21 cellular contexts compared by ENCODE assay signal in genomic region chr16:3645108-3645503, GRCh38. TPM values are rescaled to one million over a fixed set of nuclear protein-coding genes. Genes with fewer than 3 reads are reported as not detected.
DNase-seq lines count a peak whose midpoint lies in the region; ATAC-seq and TF ChIP-seq lines count a peak whose summit lies in the region.
"Had no signal": no experiment of that assay in that cellular context is flagged by ENCODE, and none has a peak within 500 bp of the region (broad histone marks: within the 10 kb centered on the region; RNA-seq: fewer than 3 reads in every experiment).

No MANE protein-coding gene starts in this region.

- no peaks in the 10 kb centered on the region for H4K20me1 ChIP-seq in SK-N-SH (ENCODE audit: insufficient read depth)

- peaks cover 38% of the 10 kb centered on the region for H3K4me1 ChIP-seq in NT2/D1 (ENCODE audit: insufficient read depth, insufficient read length)
- peaks cover 24% of the 10 kb centered on the region for H3K4me1 ChIP-seq in iPS-18a (ENCODE audit: control insufficient read depth, low read depth, low read length)
- H3K4me1 ChIP-seq in SK-N-SH (ENCODE audit: control insufficient read depth in 1 of 2, insufficient read depth in 2 of 2, low read depth in 1 of 2, low read length in 1 of 2) = peaks cover 0 to 26% of the 10 kb centered on the region in 2 experiments; a peak in 1 of 4 replicates
- H3K4me1 ChIP-seq: breast epithelium, SJSA1, uterus had no signal

- TF ChIP-seq CTCF in AG04450 (IDR thresholded peaks at IDR 0.05; ENCODE audit: low read depth, low read length) (no peak), SK-N-SH (IDR thresholded peaks at IDR 0.05) (no peak)

- H3K27me3 ChIP-seq in AG04450 (ENCODE audit: control insufficient read depth, insufficient read depth, low read length) (no peaks in the 10 kb centered on the region), NT2/D1 (ENCODE audit: insufficient read depth, insufficient read length) (no peaks in the 10 kb centered on the region), iPS-18a (ENCODE audit: control insufficient read depth, insufficient read depth, low read length) (no peaks in the 10 kb centered on the region), SK-N-SH (ENCODE audit: insufficient read depth) (no peaks in the 10 kb centered on the region)
- H3K27me3 ChIP-seq: breast epithelium, dorsolateral prefrontal cortex, heart right ventricle, MG63, ovary, SJSA1, uterus had no signal

- no peak for ATAC-seq in HG03442 (IDR thresholded peaks at IDR 0.05; ENCODE audit: unreplicated experiment)
- no peak for ATAC-seq in GM21447 (IDR thresholded peaks at IDR 0.05; ENCODE audit: unreplicated experiment)
- ATAC-seq in HG02885 (IDR thresholded peaks at IDR 0.05; ENCODE audit: poor library complexity, unreplicated experiment) = no peak
- ATAC-seq: heart right ventricle had no signal

- DNase-seq in AG04450 (ENCODE audit: low read depth, low spot score) (no peak), NT2/D1 (ENCODE audit: low read depth, low spot score) (no peak), posterior vena cava (ENCODE audit: low spot score) (peak; percentile 14), SK-N-SH (no peak)
- DNase-seq: activated naive CD8-positive, alpha-beta T cell treated with anti-CD3 and anti-CD28 coated beads for 36 hours; GM23248; heart right ventricle; MG63; midbrain; NCI-H2029; ovary; stimulated activated naive CD4-positive, alpha-beta T cell; T-helper 9 cell; uterus had no signal

- no peak overlapping the region for H3K4me2 ChIP-seq in SK-N-SH

- H3K4me3 ChIP-seq in AG04450 (ENCODE audit: low read depth, low read length) (no peak overlapping the region), NT2/D1 (ENCODE audit: insufficient read length, low read depth) (no peak overlapping the region), iPS-18a (ENCODE audit: low read length) (no peak overlapping the region), SK-N-SH (ENCODE audit: low read depth in 2 of 2, low read length in 1 of 2) (no peak overlapping the region)
- H3K4me3 ChIP-seq: breast epithelium, dorsolateral prefrontal cortex, GM23248, heart right ventricle, MG63, ovary, SJSA1, uterus had no signal

- no peaks in the 10 kb centered on the region for H3K9me2 ChIP-seq in SK-N-SH

- H3K36me3 ChIP-seq in NT2/D1 (ENCODE audit: insufficient read depth, insufficient read length, low read length) (peaks cover 36% of the 10 kb centered on the region), iPS-18a (ENCODE audit: control insufficient read depth, low read depth, low read length) (no peaks in the 10 kb centered on the region), SK-N-SH (replicated peaks in 1 of 2; ENCODE audit: control insufficient read depth in 1 of 2, insufficient read depth in 2 of 2, low read length in 1 of 2) (peaks cover 0 to 2% of the 10 kb centered on the region in 2 experiments)
- H3K36me3 ChIP-seq: breast epithelium, MG63, ovary, uterus had no signal

- no peak overlapping the region for H2AFZ ChIP-seq in SK-N-SH (ENCODE audit: low read depth)
- H2AFZ ChIP-seq: GM23248 had no signal

- WGBS in SK-N-SH (ENCODE audit: low lambda C conversion rate) = 93% methylated on average over 6 of the region's 6 CpGs

- H3K9ac ChIP-seq in NT2/D1 (ENCODE audit: insufficient read length, low read depth) (peak overlapping the region; percentile 39), iPS-18a (ENCODE audit: low read length) (peak overlapping the region; percentile 59), SK-N-SH (no peak overlapping the region)
- H3K9ac ChIP-seq: GM23248 had no signal

- TF ChIP-seq RAD21 in SK-N-SH (IDR thresholded peaks at IDR 0.05; ENCODE audit: low read length) = no peak

- H3K9me3 ChIP-seq in AG04450 (ENCODE audit: control insufficient read depth, insufficient read depth, low read length) (no peaks in the 10 kb centered on the region; the same call in 1 of the 2 replicates), NT2/D1 (ENCODE audit: insufficient read depth, low read length) (no peaks in the 10 kb centered on the region), iPS-18a (ENCODE audit: control insufficient read depth, low read depth, low read length) (no peaks in the 10 kb centered on the region), SK-N-SH (no peaks in the 10 kb centered on the region)
- H3K9me3 ChIP-seq: breast epithelium, heart right ventricle, MG63, ovary, SJSA1, uterus had no signal

- no peak for TF ChIP-seq EP300 in SK-N-SH (IDR thresholded peaks at IDR 0.05; ENCODE audit: borderline replicate concordance in 1 of 2, low read depth in 1 of 2, low read length in 1 of 2)

- CTCF ChIA-PET in AG04450 (lab: Charles Lee) (no interaction called here), SK-N-SH (lab: Yijun Ruan, JAX) (no interaction called here)

- POLR2A ChIA-PET in AG04450 (lab: Yijun Ruan, JAX) (interaction anchor here (0.7 to 1.0 kb wide), 2 partner anchors 79 to 109 kb away, joined by 3 to 5 read pairs; no protein-coding TSS in a partner anchor), SK-N-SH (lab: Yijun Ruan, JAX) (no interaction called here)

- H3K79me2 ChIP-seq in SK-N-SH (ENCODE audit: insufficient read depth) = no peaks in the 10 kb centered on the region

- H3F3A ChIP-seq in SK-N-SH (replicated peaks; ENCODE audit: insufficient read depth) = no peaks in the 10 kb centered on the region

- H3K27ac ChIP-seq in AG04450 (ENCODE audit: low read depth, low read length) (peak overlapping the region; percentile 70), iPS-18a (ENCODE audit: low read length) (peak overlapping the region; percentile 43), SK-N-SH (ENCODE audit: low read depth in 2 of 2, low read length in 1 of 2) (no peak overlapping the region)
- H3K27ac ChIP-seq: dorsolateral prefrontal cortex, GM23248, heart right ventricle, ovary, SJSA1, uterus had no signal

- intact Hi-C loops in posterior vena cava (cut with DNase I) = no loop called here

TF ChIP-seq in SK-N-SH, 30 proteins besides CTCF, POLR2A, EP300 and RAD21 (continues in another document):
- TF ChIP-seq TAF1 (IDR thresholded peaks at IDR 0.05; ENCODE audit: borderline replicate concordance, low read depth, low read length) (no peak), TEAD4 (IDR thresholded peaks at IDR 0.05; ENCODE audit: borderline replicate concordance, insufficient read depth) (no peak), GATA2 (CRISPR knock-in tag; IDR thresholded peaks at IDR 0.05) (no peak), ELF1 (IDR thresholded peaks at IDR 0.05) (no peak), USF2 (IDR thresholded peaks at IDR 0.05; ENCODE audit: borderline replicate concordance, low read depth, low read length) (no peak), REST (IDR thresholded peaks at IDR 0.05; ENCODE audit: low read depth, low read length) (no peak), MEF2A (IDR thresholded peaks at IDR 0.05; ENCODE audit: borderline replicate concordance, low read depth) (no peak)

RNA-seq across cellular contexts. Expression of gene DNASE1, which starts 9.4 kb away (rescaled TPM):
- polyA plus RNA-seq in AG04450 (2011; rRNA removed) = 8.0 and 9.3 TPM in 2 replicates
- polyA minus RNA-seq in AG04450 (2011; rRNA and poly(A)+ RNA removed) = 18.0 and 26.8 TPM in 2 replicates
- 1 to 10 TPM; 4.0 to 6.2 TPM for total RNA-seq in posterior vena cava
- polyA plus RNA-seq in SK-N-SH (2012; rRNA removed) = 19.8 and 27.2 TPM in 2 replicates
- polyA plus RNA-seq in SK-N-SH (2012; cell fraction: cytosol; rRNA removed) = 6.1 and 11.9 TPM in 2 replicates
- polyA plus RNA-seq in SK-N-SH (2012; cell fraction: nucleus; rRNA removed) = 77.3 and 82.8 TPM in 2 replicates

RNA-seq across cellular contexts. Expression of gene SLX4, which starts 33.7 kb away (rescaled TPM):
- polyA plus RNA-seq in AG04450 (2011; rRNA removed) (1.6 and 2.3 TPM in 2 replicates), SK-N-SH (2012; rRNA removed) (1.9 and 2.1 TPM in 2 replicates)
- 3.6 and 3.7 TPM in 2 replicates for polyA minus RNA-seq in AG04450 (2011; rRNA and poly(A)+ RNA removed)
- 1 to 10 TPM; 4.5 to 4.9 TPM for total RNA-seq in posterior vena cava
- 0.72 and 0.84 TPM in 2 replicates for polyA plus RNA-seq in SK-N-SH (2012; cell fraction: cytosol; rRNA removed)
- polyA plus RNA-seq in SK-N-SH (2012; cell fraction: nucleus; rRNA removed) = 8.1 and 10.3 TPM in 2 replicates

Comparison
In these comparisons a context has a peak if more than half of its experiments do, and no peak if none do; other contexts are left out.
1. H3K27ac ChIP-seq: peak in AG04450 (single experiment) and iPS-18a (single experiment); none in SK-N-SH (0 of 2).